In the genomic region with DNA sequence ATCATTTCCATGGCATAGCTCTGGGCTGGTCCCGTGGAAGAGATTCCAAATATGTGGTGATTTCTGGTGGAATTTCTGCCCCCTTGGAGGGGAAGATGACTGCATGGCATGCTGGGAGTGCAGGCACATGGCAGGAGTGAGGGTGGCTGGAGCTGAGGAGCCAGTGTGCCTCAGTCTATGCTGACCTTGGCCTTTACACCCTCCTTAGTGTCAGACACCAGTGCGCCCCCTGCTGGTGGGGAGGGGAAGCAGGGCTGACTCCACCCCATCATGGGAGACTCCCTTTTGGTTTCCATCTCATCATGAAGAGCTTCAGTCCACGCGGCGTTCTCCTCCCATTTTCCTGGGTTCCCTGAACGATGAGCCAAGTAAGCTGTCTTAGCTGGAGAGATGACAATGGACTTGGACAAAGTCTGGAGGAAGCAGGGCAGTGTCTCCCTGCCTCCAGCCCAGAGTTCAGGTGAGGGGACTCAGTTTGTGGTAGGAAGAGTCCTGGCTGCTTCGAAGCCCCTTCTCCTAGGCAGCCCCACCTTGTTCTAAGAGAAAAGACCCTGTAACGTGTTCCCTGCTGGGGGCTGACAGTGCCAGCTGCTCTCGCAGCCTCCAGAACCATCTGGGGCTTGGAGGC, we compare ENCODE assay signal across 8 cellular contexts. TPM values are rescaled to one million over a fixed set of nuclear protein-coding genes. Genes with fewer than 3 reads are reported as not detected.
DNase-seq lines count a peak whose midpoint lies in the region; ATAC-seq and TF ChIP-seq lines count a peak whose summit lies in the region.

No MANE protein-coding gene starts in this region.

- H3K4me3 ChIP-seq in HL-60 (replicated peaks; ENCODE audit: insufficient read depth, low read length) (no peak overlapping the region), astrocyte of the cerebellum (ENCODE audit: low read depth, low read length) (no peak overlapping the region), lung (no peak overlapping the region)

- H3K4me1 ChIP-seq in lung (ENCODE audit: control insufficient read depth in 2 of 2, insufficient read depth in 2 of 2, low read length in 2 of 2), result no peaks in the 10 kb centered on the region

- ATAC-seq in lung (ENCODE audit: insufficient read depth, low FRiP score), result no peak
- no peak for ATAC-seq in GM19324 (IDR thresholded peaks at IDR 0.05; ENCODE audit: low FRiP score, unreplicated experiment)
- no peak for ATAC-seq in HG03139 (IDR thresholded peaks at IDR 0.05; ENCODE audit: unreplicated experiment)

- H3K27me3 ChIP-seq in HL-60 (ENCODE audit: insufficient read depth, poor library complexity, severe bottlenecking), result no peaks in the 10 kb centered on the region
- H3K27me3 ChIP-seq in lung (ENCODE audit: control insufficient read depth, insufficient read depth), result no peaks in the 10 kb centered on the region

- in situ Hi-C loops in astrocyte of the cerebellum (cut with HindIII; ENCODE audit: low sequenced_read_pairs), result no loop called here

- H3K27ac ChIP-seq in HL-60 (replicated peaks) (no peak overlapping the region), lung (ENCODE audit: low read depth in 1 of 2, low read length in 1 of 2) (no peak overlapping the region)

- DNase-seq in GM10266 (ENCODE audit: extremely low spot score) (peak; percentile 77), HL-60 (ENCODE audit: low read depth in 1 of 2, low spot score in 1 of 2) (peak; percentile 59 to 69), T-helper 9 cell (peak; percentile 76), astrocyte of the cerebellum (ENCODE audit: low read depth) (no peak), lung (ENCODE audit: low spot score) (peak; percentile 63)
- DNase-seq in stimulated activated CD8-positive, alpha-beta memory T cell treated with anti-CD3 and anti-CD28 coated beads, Interleukin-7, amount 100 ng/mL, for 4 hours (ENCODE audit: low read depth in 2 of 2), result peak; percentile 46

- H3K9me3 ChIP-seq in lung (ENCODE audit: control insufficient read depth in 2 of 2, insufficient read depth in 1 of 2, low read length in 1 of 2), result peaks cover 0 to 2% of the 10 kb centered on the region in 2 donors

- peak; percentile 93 for TF ChIP-seq CTCF in GM10266 (IDR thresholded peaks at IDR 0.05; ENCODE audit: control insufficient read depth, insufficient read depth, low read depth, missing control alignments)
- TF ChIP-seq CTCF in HL-60 (IDR thresholded peaks at IDR 0.05; ENCODE audit: insufficient read depth, low read length), result peak; percentile 98
- peak; percentile 78 for TF ChIP-seq CTCF in astrocyte of the cerebellum (IDR thresholded peaks at IDR 0.05; ENCODE audit: low read depth, low read length, missing control alignments)
- no peak for TF ChIP-seq CTCF in lung (IDR thresholded peaks at IDR 0.05; ENCODE audit: control extremely low read depth, extremely low read depth)

- peaks cover 11 to 40% of the 10 kb centered on the region in 2 donors for H3K36me3 ChIP-seq in lung (ENCODE audit: control insufficient read depth in 2 of 2, insufficient read depth in 2 of 2, low read length in 2 of 2)

- 87 to 94% methylated on average over 9 of the region's 9 CpGs for WGBS in lung, 2 donors

RNA-seq across cellular contexts. Expression of gene ALX3, which starts 10.3 kb away (rescaled TPM):
- total RNA-seq in lung, result not detected
- polyA plus RNA-seq in lung, result under 1 TPM; 0.13 to 0.16 TPM

RNA-seq across cellular contexts. Expression of gene STRIP1, which starts 25.7 kb away (rescaled TPM):
- 10 to 100 TPM; 36.1 to 68.2 TPM for total RNA-seq in lung
- polyA plus RNA-seq in lung, result 10 to 100 TPM; 11.7 to 20.8 TPM

RNA-seq across cellular contexts. Expression of gene UBL4B, which starts 52.1 kb away (rescaled TPM):
- not detected for total RNA-seq in lung
- not detected for polyA plus RNA-seq in lung
